9 cellular contexts compared by ENCODE assay signal in the genomic region with DNA sequence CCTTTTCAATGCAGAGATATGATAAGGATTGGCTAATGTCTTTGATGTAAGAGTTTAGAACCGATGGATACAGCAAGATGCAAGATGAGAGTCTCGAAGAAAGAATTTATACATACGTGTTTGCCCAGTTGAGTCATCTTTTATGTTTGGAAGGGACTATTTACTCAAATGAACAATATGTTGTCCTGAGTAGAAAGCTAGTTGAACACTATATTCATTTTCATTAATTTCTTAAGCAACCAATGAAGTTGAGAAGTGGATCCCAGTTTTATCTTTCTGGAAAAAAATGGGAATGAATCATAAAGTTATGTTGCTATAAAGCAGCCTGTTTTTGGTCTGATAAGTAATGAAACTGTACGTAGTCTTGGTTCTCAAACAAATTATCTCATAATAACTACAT.
"Had no signal": no experiment of that assay in that cellular context is flagged by ENCODE, and none has a peak within 500 bp of the region (broad histone marks: within the 10 kb centered on the region; RNA-seq: fewer than 3 reads in every experiment).

No MANE protein-coding gene starts in this region.

- FAIRE-seq: H1, H54, HepG2 had no signal

- H3K4me3 ChIP-seq: GM23338 had no signal

- DNase-seq: H9, HCEC 1CT, KBM-7 had no signal

- H3K27ac ChIP-seq: HL-60, KMS-11 had no signal

- H3K9ac ChIP-seq: KMS-11 had no signal
